In the genomic region with DNA sequence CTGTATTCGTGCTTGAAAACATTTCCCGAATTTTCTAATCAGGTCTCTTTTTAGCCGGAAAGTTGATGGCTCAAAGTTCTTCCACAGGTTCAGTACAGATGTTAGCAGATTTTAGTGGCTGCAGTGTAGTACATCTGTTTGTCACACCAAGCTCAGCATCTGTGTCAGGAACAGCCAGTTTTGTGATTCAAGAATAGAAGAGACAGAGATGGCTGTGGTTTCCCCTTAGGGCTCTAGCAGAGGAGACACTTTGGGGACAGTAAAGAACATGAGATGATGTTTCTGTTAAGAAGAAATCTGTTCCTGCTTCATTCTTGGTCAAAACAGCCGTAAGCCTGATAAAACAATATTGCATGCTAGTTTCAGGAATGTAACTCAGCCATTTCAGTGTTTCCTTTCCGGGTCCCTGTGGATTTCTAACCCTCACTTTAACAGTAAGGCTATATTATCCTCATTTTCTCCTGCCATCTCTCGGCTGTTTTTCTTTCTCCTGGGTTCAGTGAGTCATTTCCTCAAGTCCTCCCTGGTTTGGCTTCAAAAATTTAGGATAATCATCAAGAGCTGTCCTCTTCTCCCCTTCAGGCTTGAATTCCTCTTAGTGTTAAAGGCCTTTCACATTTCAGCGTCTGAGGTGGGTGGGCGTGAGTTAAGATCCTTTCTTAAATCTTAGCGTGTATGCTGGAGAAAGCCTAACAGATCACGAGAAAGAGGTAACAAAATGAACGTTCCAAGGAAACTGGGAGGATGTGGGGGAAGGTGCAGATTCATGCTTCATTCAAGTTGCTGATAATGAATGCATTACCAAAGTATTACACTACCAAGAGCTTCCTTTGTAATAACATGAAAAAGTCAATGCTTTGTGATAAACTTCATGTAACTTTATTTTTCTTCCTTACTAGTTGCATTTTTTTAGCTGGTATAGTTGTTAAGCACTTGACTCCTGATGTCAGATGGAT, we compare ENCODE assay signal across 12 cellular contexts. TPM values are rescaled to one million over a fixed set of nuclear protein-coding genes. Genes with fewer than 3 reads are reported as not detected.
DNase-seq lines count a peak whose midpoint lies in the region; ATAC-seq and TF ChIP-seq lines count a peak whose summit lies in the region.
"Had no signal": no experiment of that assay in that cellular context is flagged by ENCODE, and none has a peak within 500 bp of the region (broad histone marks: within the 10 kb centered on the region; RNA-seq: fewer than 3 reads in every experiment).

No MANE protein-coding gene starts in this region.

- no peaks in the 10 kb centered on the region for H3K9me3 ChIP-seq in gastroesophageal sphincter

- H3K27ac ChIP-seq in gastroesophageal sphincter, result peak overlapping the region in 1 of 4 donors; percentile 34

- no peak for TF ChIP-seq EP300 in gastroesophageal sphincter (IDR thresholded peaks at IDR 0.05)

- intact Hi-C loops in sciatic nerve (cut with DNase I), result loop anchor here (2.0 kb wide), 1 partner anchor 19 kb away; no protein-coding TSS in a partner anchor

- ATAC-seq in gastroesophageal sphincter (peak; percentile 28), sciatic nerve (peak; percentile 66), HG02884 (IDR thresholded peaks at IDR 0.05; ENCODE audit: unreplicated experiment) (no peak)
- ATAC-seq: CD8-positive, alpha-beta T cell had no signal

- in situ Hi-C loops in Caki2 (cut with HindIII; ENCODE audit: low pct_unique_long_range_greater_than_20kb, low sequenced_read_pairs), result no loop called here

- 27 to 53% methylated on average over 8 to 11 of the region's 11 CpGs for WGBS in gastroesophageal sphincter (ENCODE audit: low coverage in 1 of 2), 2 donors

- H3K4me1 ChIP-seq in gastroesophageal sphincter, result no peaks in the 10 kb centered on the region

- TF ChIP-seq CTCF in WI38 (IDR thresholded peaks at IDR 0.05; ENCODE audit: low read depth, low read length) (no peak), gastroesophageal sphincter (IDR thresholded peaks at IDR 0.05) (no peak)

- DNase-seq in Caki2 (ENCODE audit: low read depth) (peak; percentile 54), sciatic nerve (ENCODE audit: low spot score) (no peak)
- no peak for DNase-seq in activated CD4-positive, alpha-beta T cell treated with anti-CD3 and anti-CD28 coated beads, Interleukin-2, amount 50 U/mL, for 48 hours
- no peak for DNase-seq in stimulated activated CD4-positive, alpha-beta T cell treated with anti-CD3 and anti-CD28 coated beads, Interleukin-2, amount 100 ng/mL, for 48 hours
- no peak for DNase-seq in stimulated activated CD4-positive, alpha-beta T cell treated with anti-CD3 and anti-CD28 coated beads, Interleukin-15, amount 100 ng/mL, for 24 hours
- DNase-seq: activated T-cell treated with anti-CD3 and anti-CD28 coated beads for 4 hours; CD8-positive, alpha-beta T cell; effector memory CD4-positive, alpha-beta T cell had no signal

- H3K36me3 ChIP-seq in gastroesophageal sphincter, result no peaks in the 10 kb centered on the region

- TF ChIP-seq POLR2A in gastroesophageal sphincter (IDR thresholded peaks at IDR 0.05), result no peak

- H3K27me3 ChIP-seq in gastroesophageal sphincter, result no peaks in the 10 kb centered on the region

- peak overlapping the region; percentile 34 for H3K4me3 ChIP-seq in WI38 (ENCODE audit: low read depth, low read length)
- no peak overlapping the region for H3K4me3 ChIP-seq in gastroesophageal sphincter
- H3K4me3 ChIP-seq: lung had no signal

RNA-seq across cellular contexts. Expression of a gene that starts 37.1 kb away (rescaled TPM):
- total RNA-seq in Caki2 (2014; rRNA removed; shearing (Covaris generic); ENCODE audit: low replicate concordance), result 91.3 and 105 TPM in 2 replicates
- total RNA-seq in gastroesophageal sphincter (10 to 100 TPM; 18.6 to 27.8 (median 22.5) TPM), sciatic nerve (42.1 TPM)
- total RNA-seq: CD8-positive, alpha-beta T cell had no signal
